In genomic region chr7:44979481-44980392, GRCh38 we compare ENCODE assay signal across 10 cellular contexts. TPM values are rescaled to one million over a fixed set of nuclear protein-coding genes. Genes with fewer than 3 reads are reported as not detected.
DNase-seq lines count a peak whose midpoint lies in the region; ATAC-seq and TF ChIP-seq lines count a peak whose summit lies in the region.
"Had no signal": no experiment of that assay in that cellular context is flagged by ENCODE, and none has a peak within 500 bp of the region (broad histone marks: within the 10 kb centered on the region; RNA-seq: fewer than 3 reads in every experiment).

No MANE protein-coding gene starts in this region.

- H3K27me3 ChIP-seq in Loucy (ENCODE audit: insufficient read depth, low read length, poor library complexity, severe bottlenecking): no peaks in the 10 kb centered on the region
- no peaks in the 10 kb centered on the region for H3K27me3 ChIP-seq in thoracic aorta (replicated peaks; ENCODE audit: insufficient read depth)
- H3K27me3 ChIP-seq in Caco-2 (replicated peaks; ENCODE audit: control insufficient read depth, insufficient read depth, low read length): no peaks in the 10 kb centered on the region

- H3F3A ChIP-seq in Loucy (ENCODE audit: low read depth): peaks cover 26% of the 10 kb centered on the region; the same call in 1 of the 2 replicates

- no peaks in the 10 kb centered on the region for H3K27me3 Mint-ChIP-seq in activated naive CD4-positive, alpha-beta T cell treated with anti-CD3 and anti-CD28 coated beads for 36 hours (ENCODE audit: low read depth)
- no peaks in the 10 kb centered on the region for H3K27me3 Mint-ChIP-seq in Caco-2 (ENCODE audit: insufficient read depth, unreplicated experiment)

- H3K4me1 ChIP-seq in Loucy (ENCODE audit: insufficient read depth, low read length, poor library complexity, severe bottlenecking): peaks cover 77% of the 10 kb centered on the region
- H3K4me1 ChIP-seq in thoracic aorta (ENCODE audit: control insufficient read depth in 1 of 2, low read depth in 2 of 2): peaks cover 4 to 19% of the 10 kb centered on the region in 2 donors
- H3K4me1 ChIP-seq in Caco-2: peaks cover 15% of the 10 kb centered on the region; the same call in 1 of the 2 replicates

- H3K27ac ChIP-seq in thoracic aorta: peak overlapping the region; percentile 53 to 64

- H3K4me3 ChIP-seq in Loucy (ENCODE audit: low read length, poor library complexity, severe bottlenecking) (peak overlapping the region; percentile 87), thoracic aorta (peak overlapping the region; percentile 26), Caco-2 (ENCODE audit: low read depth, low read length) (no peak overlapping the region)

- DNase-seq in activated naive CD4-positive, alpha-beta T cell treated with anti-CD3 and anti-CD28 coated beads for 36 hours: peak; percentile 37
- no peak for DNase-seq in activated naive CD4-positive, alpha-beta T cell treated with Interleukin-2 at 50 U/mL for 16 hours
- no peak for DNase-seq in thoracic aorta (ENCODE audit: low spot score)
- DNase-seq in Caco-2: no peak
- DNase-seq in middle frontal gyrus (ENCODE audit: extremely low spot score, low spot score): no peak
- DNase-seq in stimulated activated naive CD4-positive, alpha-beta T cell treated with Interleukin-2 at 50 U/mL for 16 hours (lab: John Stamatoyannopoulos, UW): no peak
- DNase-seq: COR-L47, NCI-H1105 had no signal

- TF ChIP-seq CTCF in Loucy (conservative IDR thresholded peaks at IDR 0.05; ENCODE audit: low read length) (peak; percentile 63), thoracic aorta (IDR thresholded peaks at IDR 0.05) (no peak), Caco-2 (IDR thresholded peaks at IDR 0.05; ENCODE audit: insufficient read depth in 1 of 2, low read depth in 1 of 2, low read length in 1 of 2, severe bottlenecking in 1 of 2, unreplicated experiment in 1 of 2) (no peak)

- no peaks in the 10 kb centered on the region for H3K9me3 Mint-ChIP-seq in activated naive CD4-positive, alpha-beta T cell treated with anti-CD3 and anti-CD28 coated beads for 36 hours
- H3K9me3 Mint-ChIP-seq in Caco-2 (ENCODE audit: unreplicated experiment): no peaks in the 10 kb centered on the region

- peak overlapping the region; percentile 99 for H3K9ac ChIP-seq in Loucy (ENCODE audit: low read depth, low read length, poor library complexity, severe bottlenecking)

- BruUV-seq in Caco-2 (replicated peaks; lab: Mats Ljungman, UMichigan): no TSS peak

- peak overlapping the region; percentile 86 for H3K4me2 ChIP-seq in Loucy (ENCODE audit: low read depth, low read length, poor library complexity, severe bottlenecking)

- H3K36me3 ChIP-seq in Loucy (ENCODE audit: insufficient read depth, low read length): peaks cover 48% of the 10 kb centered on the region
- H3K36me3 ChIP-seq in thoracic aorta: peaks cover 11% of the 10 kb centered on the region
- H3K36me3 ChIP-seq in Caco-2 (ENCODE audit: control insufficient read depth, insufficient read depth, low read length): peaks cover 10% of the 10 kb centered on the region; the same call in 1 of the 2 replicates

- H3K4me3 Mint-ChIP-seq in activated naive CD4-positive, alpha-beta T cell treated with anti-CD3 and anti-CD28 coated beads for 36 hours: peak overlapping the region; percentile 99
- H3K4me3 Mint-ChIP-seq in Caco-2 (ENCODE audit: unreplicated experiment): no peak overlapping the region

- peaks cover 64% of the 10 kb centered on the region for H3K4me1 Mint-ChIP-seq in activated naive CD4-positive, alpha-beta T cell treated with anti-CD3 and anti-CD28 coated beads for 36 hours (ENCODE audit: low read depth)
- peaks cover 13% of the 10 kb centered on the region for H3K4me1 Mint-ChIP-seq in Caco-2 (ENCODE audit: low read depth, unreplicated experiment)

- H2AFZ ChIP-seq in Loucy (ENCODE audit: low read length): no peak overlapping the region

- peaks cover 82% of the 10 kb centered on the region for H3K36me3 Mint-ChIP-seq in activated naive CD4-positive, alpha-beta T cell treated with anti-CD3 and anti-CD28 coated beads for 36 hours (ENCODE audit: low read depth)
- H3K36me3 Mint-ChIP-seq in Caco-2 (ENCODE audit: insufficient read depth, unreplicated experiment): peaks cover 48% of the 10 kb centered on the region

- peak overlapping the region; percentile 99 for H3K27ac Mint-ChIP-seq in activated naive CD4-positive, alpha-beta T cell treated with anti-CD3 and anti-CD28 coated beads for 36 hours
- H3K27ac Mint-ChIP-seq in Caco-2 (ENCODE audit: unreplicated experiment): no peak overlapping the region

- H3K9me2 ChIP-seq in Loucy (replicated peaks; ENCODE audit: low read depth, low read length): no peaks in the 10 kb centered on the region

- H3K9me3 ChIP-seq in Loucy (ENCODE audit: insufficient read depth, low read depth, low read length): no peaks in the 10 kb centered on the region
- H3K9me3 ChIP-seq in thoracic aorta: no peaks in the 10 kb centered on the region
- no peaks in the 10 kb centered on the region for H3K9me3 ChIP-seq in Caco-2

- ATAC-seq in esophagus mucosa (peak; percentile 69), thoracic aorta (ENCODE audit: insufficient number of reproducible peaks, low FRiP score, low read depth) (no peak)

- POLR2A ChIA-PET in Caco-2 (lab: Charles Lee): interaction anchor here (0.6 kb wide), 1 partner anchor 15 kb away, joined by 3 read pairs; no protein-coding TSS in a partner anchor

- peaks cover 88% of the 10 kb centered on the region for H3K79me2 ChIP-seq in Loucy (ENCODE audit: insufficient read depth, low read length)

- CTCF ChIA-PET in activated naive CD4-positive, alpha-beta T cell treated with anti-CD3 and anti-CD28 coated beads for 36 hours (lab: Charles Lee): interaction anchor here (0.7 to 1.5 kb wide), 5 partner anchors 10 to 157 kb away, joined by 3 to 4 read pairs (median 3); no protein-coding TSS in a partner anchor
- CTCF ChIA-PET in Caco-2 (lab: Charles Lee): no interaction called here

- peaks cover 54% of the 10 kb centered on the region for H4K20me1 ChIP-seq in Loucy (ENCODE audit: insufficient read depth, low read length, poor library complexity, severe bottlenecking)

- intact Hi-C loops in activated naive CD4-positive, alpha-beta T cell treated with anti-CD3 and anti-CD28 coated beads for 36 hours (cut with micrococcal nuclease): loop anchor here (1.0 to 5.0 kb wide), 17 partner anchors 22 to 1387 kb away; partner anchors contain the start of genes H2AZ2, OGDH, PPIA and PURB
- intact Hi-C loops in Caco-2 (cut with micrococcal nuclease; ENCODE audit: unreplicated experiment): loop anchor here (10.0 kb wide), 2 partner anchors 95 to 395 kb away; partner anchors contain the start of genes PURB and TMED4

RNA-seq across cellular contexts. Expression of gene MYO1G, which starts 0.9 kb away (rescaled TPM):
- 100 to 1,000 TPM; 391 to 406 TPM for total RNA-seq in activated naive CD4-positive, alpha-beta T cell treated with anti-CD3 and anti-CD28 coated beads for 36 hours
- total RNA-seq in esophagus mucosa: 1.1 TPM
- 10 to 100 TPM in 1 of 2 donors, 1 to 10 TPM in 1; 2.0 to 13.8 TPM for total RNA-seq in thoracic aorta
- 0.19 and 0.36 TPM in 2 replicates for total RNA-seq in Caco-2 (2022)

RNA-seq across cellular contexts. Expression of gene CCM2, which starts 20.3 kb away (rescaled TPM):
- 10 to 100 TPM; 87.9 to 88.3 TPM for total RNA-seq in activated naive CD4-positive, alpha-beta T cell treated with anti-CD3 and anti-CD28 coated beads for 36 hours
- total RNA-seq in esophagus mucosa (17.8 TPM), thoracic aorta (10 to 100 TPM; 43.0 to 49.7 TPM), Caco-2 (2022) (28.1 and 28.2 TPM in 2 replicates)

Comparison
In these comparisons a context has a peak if more than half of its experiments do, and no peak if none do; other contexts are left out.
1. RNA of gene MYO1G, which starts 0.9 kb away (total RNA-seq): 391 to 406 TPM in activated naive CD4-positive, alpha-beta T cell treated with anti-CD3 and anti-CD28 coated beads for 36 hours; 2.0 to 13.8 TPM in thoracic aorta, 1.1 TPM in esophagus mucosa (single experiment) and 0.19 to 0.36 TPM in Caco-2; every median in the first group is over 10 times any median in the second.